5 cellular contexts compared by ENCODE assay signal in genomic region chr16:1240436-1240835, GRCh38. TPM values are rescaled to one million over a fixed set of nuclear protein-coding genes. Genes with fewer than 3 reads are reported as not detected.
"Had no signal": no experiment of that assay in that cellular context is flagged by ENCODE, and none has a peak within 500 bp of the region (broad histone marks: within the 10 kb centered on the region; RNA-seq: fewer than 3 reads in every experiment).

TSS of gene TPSAB1 (plus strand) at chr16:1240705. CDS start at chr16:1240939, 234 bp downstream.

RNA-seq across cellular contexts. Expression of gene TPSAB1, which starts in this region (rescaled TPM):
- total RNA-seq: endothelial cell of umbilical vein; renal cortical epithelial cell; SK-MEL-5; T-helper 1 cell treated with Interleukin-12 subunit alpha and Interleukin-12 subunit beta and Interleukin-4 antibody, amounts not matched to agents 30 ng/mL and 1 ng/mL, for 36 hours had no signal
- polyA plus RNA-seq: endothelial cell of umbilical vein, neural cell had no signal
